17 cellular contexts compared by ENCODE assay signal in the genomic region with DNA sequence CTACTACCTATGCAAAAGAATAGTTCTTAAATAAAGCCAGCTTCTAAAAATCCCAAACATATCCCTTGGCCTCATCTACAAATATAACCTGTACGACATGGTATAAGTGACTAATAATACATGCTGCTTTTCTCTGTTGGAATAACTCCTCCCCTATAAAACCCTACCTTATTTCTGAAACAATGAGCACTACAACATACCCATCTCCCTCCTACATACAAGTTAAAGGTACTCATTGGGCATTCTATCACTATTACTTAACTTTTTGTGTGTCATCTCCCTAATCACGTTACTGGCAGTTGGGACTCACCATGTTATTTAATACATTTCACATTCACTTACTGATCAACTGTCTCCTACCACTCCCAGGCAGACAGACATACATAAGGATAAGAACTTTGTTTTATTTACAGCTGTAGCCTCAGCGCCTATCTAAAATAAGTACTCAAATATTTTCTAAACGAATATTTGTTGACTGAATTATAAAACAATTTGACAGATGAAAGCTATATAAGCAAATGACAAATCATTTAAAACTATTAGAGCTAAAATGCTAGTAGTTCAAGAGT. TPM values are rescaled to one million over a fixed set of nuclear protein-coding genes. Genes with fewer than 3 reads are reported as not detected.
"Had no signal": no experiment of that assay in that cellular context is flagged by ENCODE, and none has a peak within 500 bp of the region (broad histone marks: within the 10 kb centered on the region; RNA-seq: fewer than 3 reads in every experiment).

No MANE protein-coding gene starts in this region.

- H3K27me3 Mint-ChIP-seq: activated CD4-positive, alpha-beta T cell treated with anti-CD3 and anti-CD28 coated beads, Interleukin-2, amount 10 ng/mL, durations not matched to agents 24 days and 14 days; T-helper 17 cell had no signal

- ATAC-seq: activated T-cell treated with anti-CD3 and anti-CD28 coated beads, Interleukin-2, amount 50 U/mL, for 72 hours; left ventricle myocardium superior; stimulated activated effector memory CD8-positive, alpha-beta T cell treated with anti-CD3 and anti-CD28 coated beads, Interleukin-12 subunit alpha, Interleukin-12 subunit beta, amount 100 ng/mL, for 72 hours; T-helper 17 cell had no signal

- H3K9me3 ChIP-seq: ascending aorta, esophagus squamous epithelium, ovary, sigmoid colon, thoracic aorta had no signal

- H3K27ac Mint-ChIP-seq: activated CD4-positive, alpha-beta T cell treated with anti-CD3 and anti-CD28 coated beads, Interleukin-2, amount 10 ng/mL, durations not matched to agents 24 days and 14 days; activated T-cell treated with anti-CD3 and anti-CD28 coated beads, Interleukin-2, amount 50 U/mL, for 72 hours; neural progenitor cell; stimulated activated effector memory CD8-positive, alpha-beta T cell treated with anti-CD3 and anti-CD28 coated beads, Interleukin-12 subunit alpha, Interleukin-12 subunit beta, amount 100 ng/mL, for 72 hours; T-helper 17 cell had no signal

- H3K36me3 ChIP-seq: ovary had no signal

- DNase-seq: activated CD4-positive, alpha-beta T cell treated with anti-CD3 and anti-CD28 coated beads, Interleukin-2, amount 10 ng/mL, durations not matched to agents 24 days and 14 days; activated CD8-positive, alpha-beta memory T cell treated with anti-CD3 and anti-CD28 coated beads, Interleukin-2, amount 50 U/mL, for 48 hours; activated gamma-delta T cell treated with Interleukin-2 at 50 U/mL for 16 hours; activated T-cell treated with anti-CD3 and anti-CD28 coated beads, Interleukin-2, amount 50 U/mL, for 72 hours; esophagus squamous epithelium; kidney glomerular epithelial cell; left ventricle myocardium superior; ovary; sigmoid colon; stimulated activated CD4-positive, alpha-beta T cell treated with anti-CD3 and anti-CD28 coated beads, Interleukin-12 subunit alpha, Interleukin-12 subunit beta, amount 100 ng/mL, for 4 hours; T-helper 17 cell; WERI-Rb-1 had no signal

- H3K27ac ChIP-seq: ascending aorta, neural progenitor cell, ovary, sigmoid colon, thoracic aorta, WERI-Rb-1 had no signal

- H3K9me3 Mint-ChIP-seq: activated CD4-positive, alpha-beta T cell treated with anti-CD3 and anti-CD28 coated beads, Interleukin-2, amount 10 ng/mL, durations not matched to agents 24 days and 14 days; neural progenitor cell; stimulated activated effector memory CD8-positive, alpha-beta T cell treated with anti-CD3 and anti-CD28 coated beads, Interleukin-12 subunit alpha, Interleukin-12 subunit beta, amount 100 ng/mL, for 72 hours had no signal

- H3K27me3 ChIP-seq: ascending aorta, esophagus squamous epithelium, ovary, sigmoid colon had no signal

- H3K4me3 ChIP-seq: esophagus squamous epithelium, neural progenitor cell, ovary, sigmoid colon, thoracic aorta had no signal

- H3K4me3 Mint-ChIP-seq: activated CD4-positive, alpha-beta T cell treated with anti-CD3 and anti-CD28 coated beads, Interleukin-2, amount 10 ng/mL, durations not matched to agents 24 days and 14 days; neural progenitor cell; stimulated activated effector memory CD8-positive, alpha-beta T cell treated with anti-CD3 and anti-CD28 coated beads, Interleukin-12 subunit alpha, Interleukin-12 subunit beta, amount 100 ng/mL, for 72 hours had no signal

RNA-seq across cellular contexts. Expression of a gene that starts 32.6 kb away (rescaled TPM):
- total RNA-seq: fibroblast of villous mesenchyme, T-helper 17 cell had no signal
